ENCODE assay signal across 20 cellular contexts in the genomic region with DNA sequence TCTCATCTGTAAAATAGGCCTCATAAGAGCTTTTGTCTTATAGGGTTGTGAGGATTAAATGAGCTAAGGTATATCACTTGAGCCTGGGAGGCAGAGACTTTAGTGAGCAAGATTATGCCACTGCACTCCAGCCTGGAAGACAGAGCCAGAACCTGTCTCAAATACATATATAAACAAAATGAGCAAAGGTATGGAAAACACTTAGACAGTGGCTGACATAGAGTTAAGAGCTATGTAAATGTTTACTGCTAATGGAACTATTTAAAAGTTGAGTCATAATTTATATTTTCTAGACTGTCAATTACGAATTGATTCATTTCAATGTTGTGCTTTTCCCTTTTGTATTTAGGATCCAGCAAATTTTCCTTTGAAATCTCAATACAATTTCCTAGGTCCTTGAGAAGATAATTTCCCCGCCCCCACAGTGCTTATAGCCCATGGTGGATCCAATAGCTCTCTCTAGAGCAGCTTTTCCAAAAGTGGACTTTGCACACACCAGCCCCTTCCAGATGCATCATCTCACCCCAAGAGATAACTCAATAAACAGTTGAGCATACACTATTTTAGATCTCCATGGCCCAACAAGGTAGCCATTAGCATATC. TPM values are rescaled to one million over a fixed set of nuclear protein-coding genes. Genes with fewer than 3 reads are reported as not detected.
DNase-seq lines count a peak whose midpoint lies in the region; ATAC-seq and TF ChIP-seq lines count a peak whose summit lies in the region.
"Had no signal": no experiment of that assay in that cellular context is flagged by ENCODE, and none has a peak within 500 bp of the region (broad histone marks: within the 10 kb centered on the region; RNA-seq: fewer than 3 reads in every experiment).

No MANE protein-coding gene starts in this region.

- H3K9me3 ChIP-seq in mesenchymal stem cell (ENCODE audit: control insufficient read depth, low read length) (no peaks in the 10 kb centered on the region), right atrium auricular region (no peaks in the 10 kb centered on the region)
- H3K9me3 ChIP-seq: suprapubic skin had no signal

- intact Hi-C loops in activated T-helper 1 cell treated with anti-CD3 and anti-CD28 coated beads, Interleukin-12 subunit alpha, Interleukin-12 subunit beta, Interleukin-2, Interleukin-4 antibody, amounts not matched to agents 30 ng/mL and 10 ng/mL and 1 ng/mL, durations not matched to agents 14 hours and 24 hours and 36 hours (cut with micrococcal nuclease): loop anchor here (10.0 kb wide), 1 partner anchor 283 kb away; a partner anchor contains a TSS

- H3K23ac ChIP-seq in mesenchymal stem cell (ENCODE audit: low read length in 2 of 2): no peak overlapping the region

- ATAC-seq in GM21526 (IDR thresholded peaks at IDR 0.05; ENCODE audit: low FRiP score, unreplicated experiment): no peak

- H2BK120ac ChIP-seq in mesenchymal stem cell (ENCODE audit: low read depth, low read length): no peak overlapping the region

- WGBS in mesenchymal stem cell: 56% methylated on average over 2 of the region's 2 CpGs

- no peaks in the 10 kb centered on the region for H3K79me1 ChIP-seq in mesenchymal stem cell (replicated peaks; ENCODE audit: low read length, poor library complexity, severe bottlenecking)

- no peaks in the 10 kb centered on the region for H3K27me3 Mint-ChIP-seq in T-helper 1 cell treated with Interleukin-12 subunit alpha and Interleukin-12 subunit beta and Interleukin-4 antibody, amounts not matched to agents 30 μg/mL and 1 μg/mL, for 36 hours (ENCODE audit: low read depth)
- no peaks in the 10 kb centered on the region for H3K27me3 Mint-ChIP-seq in activated T-helper 1 cell treated with anti-CD3 and anti-CD28 coated beads, Interleukin-12 subunit alpha, Interleukin-12 subunit beta, Interleukin-2, Interleukin-4 antibody, amounts not matched to agents 30 ng/mL and 10 ng/mL and 1 ng/mL, durations not matched to agents 14 hours and 24 hours and 36 hours (ENCODE audit: insufficient read depth)

- no peaks in the 10 kb centered on the region for H3K36me3 ChIP-seq in mesenchymal stem cell (ENCODE audit: control insufficient read depth in 1 of 2, insufficient read depth in 2 of 2, low read depth in 1 of 2, low read length in 2 of 2)
- no peaks in the 10 kb centered on the region for H3K36me3 ChIP-seq in right atrium auricular region
- H3K36me3 ChIP-seq: brain microvascular endothelial cell, suprapubic skin had no signal

- H3K4me3 ChIP-seq in mesenchymal stem cell (ENCODE audit: insufficient read depth in 1 of 2, low read depth in 1 of 2, low read length in 2 of 2) (no peak overlapping the region), right atrium auricular region (no peak overlapping the region)
- H3K4me3 ChIP-seq: coronary artery, suprapubic skin had no signal

- no peak for TF ChIP-seq CTCF in right atrium auricular region (IDR thresholded peaks at IDR 0.05)

- H4K91ac ChIP-seq in mesenchymal stem cell (ENCODE audit: low read length): no peak overlapping the region

- DNase-seq in T-helper 1 cell (no peak), ELR (ENCODE audit: low read depth) (peak; percentile 49), mesenchymal stem cell (peak; percentile 71), MV-4-11 (lab: John Stamatoyannopoulos, UW) (no peak), right atrium auricular region (ENCODE audit: low spot score) (no peak)
- no peak for DNase-seq in activated T-helper 1 cell treated with anti-CD3 and anti-CD28 coated beads, Interleukin-12 subunit alpha, Interleukin-12 subunit beta, Interleukin-2, Interleukin-4 antibody, amounts not matched to agents 30 ng/mL and 10 ng/mL and 1 ng/mL, durations not matched to agents 14 hours and 24 hours and 36 hours (ENCODE audit: low spot score)
- DNase-seq: 8988T, brain microvascular endothelial cell, DMS153, GOT3, hippocampal formation, MM.1S, NCI-H1694 treated with DMSO at 0.1 percent for 48 hours, NCI-H446 treated with DMSO at 0.1 percent for 48 hours had no signal

- peak overlapping the region; percentile 88 for H3K27ac Mint-ChIP-seq in T-helper 1 cell treated with Interleukin-12 subunit alpha and Interleukin-12 subunit beta and Interleukin-4 antibody, amounts not matched to agents 30 μg/mL and 1 μg/mL, for 36 hours
- peak overlapping the region; percentile 85 for H3K27ac Mint-ChIP-seq in activated T-helper 1 cell treated with anti-CD3 and anti-CD28 coated beads, Interleukin-12 subunit alpha, Interleukin-12 subunit beta, Interleukin-2, Interleukin-4 antibody, amounts not matched to agents 30 ng/mL and 10 ng/mL and 1 ng/mL, durations not matched to agents 14 hours and 24 hours and 36 hours
- H3K27ac Mint-ChIP-seq: nephron had no signal

- no peak overlapping the region for H2BK15ac ChIP-seq in mesenchymal stem cell (ENCODE audit: low read depth, poor library complexity, severe bottlenecking)

- no peak overlapping the region for H3K4ac ChIP-seq in mesenchymal stem cell (ENCODE audit: low read depth in 1 of 2, low read length in 2 of 2)

- H2BK12ac ChIP-seq in mesenchymal stem cell (ENCODE audit: low read length in 2 of 2): no peak overlapping the region

- peak overlapping the region; percentile 75 for H3K4me3 Mint-ChIP-seq in T-helper 1 cell treated with Interleukin-12 subunit alpha and Interleukin-12 subunit beta and Interleukin-4 antibody, amounts not matched to agents 30 μg/mL and 1 μg/mL, for 36 hours
- peak overlapping the region; percentile 73 for H3K4me3 Mint-ChIP-seq in activated T-helper 1 cell treated with anti-CD3 and anti-CD28 coated beads, Interleukin-12 subunit alpha, Interleukin-12 subunit beta, Interleukin-2, Interleukin-4 antibody, amounts not matched to agents 30 ng/mL and 10 ng/mL and 1 ng/mL, durations not matched to agents 14 hours and 24 hours and 36 hours
- H3K4me3 Mint-ChIP-seq: nephron had no signal

- no peak overlapping the region for H2BK5ac ChIP-seq in mesenchymal stem cell (ENCODE audit: low read depth, low read length, poor library complexity, severe bottlenecking)

- peaks cover 30% of the 10 kb centered on the region for H3K4me1 ChIP-seq in mesenchymal stem cell (ENCODE audit: control insufficient read depth, insufficient read depth, low read depth, low read length)
- no peaks in the 10 kb centered on the region for H3K4me1 ChIP-seq in right atrium auricular region
- H3K4me1 ChIP-seq: suprapubic skin had no signal

- peaks cover 44% of the 10 kb centered on the region for H3K36me3 Mint-ChIP-seq in T-helper 1 cell treated with Interleukin-12 subunit alpha and Interleukin-12 subunit beta and Interleukin-4 antibody, amounts not matched to agents 30 μg/mL and 1 μg/mL, for 36 hours (ENCODE audit: low read depth)
- peaks cover 61% of the 10 kb centered on the region for H3K36me3 Mint-ChIP-seq in activated T-helper 1 cell treated with anti-CD3 and anti-CD28 coated beads, Interleukin-12 subunit alpha, Interleukin-12 subunit beta, Interleukin-2, Interleukin-4 antibody, amounts not matched to agents 30 ng/mL and 10 ng/mL and 1 ng/mL, durations not matched to agents 14 hours and 24 hours and 36 hours (ENCODE audit: low read depth)

- H3K27me3 ChIP-seq in mesenchymal stem cell (ENCODE audit: control insufficient read depth in 1 of 2, insufficient read depth in 1 of 2, low read length in 2 of 2): peaks cover 0 to 31% of the 10 kb centered on the region in 2 experiments
- no peaks in the 10 kb centered on the region for H3K27me3 ChIP-seq in right atrium auricular region
- H3K27me3 ChIP-seq: brain microvascular endothelial cell, suprapubic skin had no signal

- H3K9me3 Mint-ChIP-seq in T-helper 1 cell treated with Interleukin-12 subunit alpha and Interleukin-12 subunit beta and Interleukin-4 antibody, amounts not matched to agents 30 μg/mL and 1 μg/mL, for 36 hours: no peaks in the 10 kb centered on the region
- no peaks in the 10 kb centered on the region for H3K9me3 Mint-ChIP-seq in activated T-helper 1 cell treated with anti-CD3 and anti-CD28 coated beads, Interleukin-12 subunit alpha, Interleukin-12 subunit beta, Interleukin-2, Interleukin-4 antibody, amounts not matched to agents 30 ng/mL and 10 ng/mL and 1 ng/mL, durations not matched to agents 14 hours and 24 hours and 36 hours
- H3K9me3 Mint-ChIP-seq: nephron had no signal

- no peak overlapping the region for H3K9ac ChIP-seq in mesenchymal stem cell (ENCODE audit: low read length)

- H3K18ac ChIP-seq in mesenchymal stem cell (ENCODE audit: low read depth in 1 of 2, low read length in 2 of 2): no peak overlapping the region

- H2AK5ac ChIP-seq in mesenchymal stem cell (ENCODE audit: low read length, severe bottlenecking): no peak overlapping the region

- no peak overlapping the region for H4K8ac ChIP-seq in mesenchymal stem cell (ENCODE audit: low read length)

- H3K4me2 ChIP-seq in mesenchymal stem cell (ENCODE audit: low read length, poor library complexity, severe bottlenecking): no peak overlapping the region

- peaks cover 73% of the 10 kb centered on the region for H3K4me1 Mint-ChIP-seq in T-helper 1 cell treated with Interleukin-12 subunit alpha and Interleukin-12 subunit beta and Interleukin-4 antibody, amounts not matched to agents 30 μg/mL and 1 μg/mL, for 36 hours (ENCODE audit: low read depth)
- H3K4me1 Mint-ChIP-seq in activated T-helper 1 cell treated with anti-CD3 and anti-CD28 coated beads, Interleukin-12 subunit alpha, Interleukin-12 subunit beta, Interleukin-2, Interleukin-4 antibody, amounts not matched to agents 30 ng/mL and 10 ng/mL and 1 ng/mL, durations not matched to agents 14 hours and 24 hours and 36 hours (ENCODE audit: low read depth): peaks cover 90% of the 10 kb centered on the region

- H3K27ac ChIP-seq in mesenchymal stem cell (ENCODE audit: low read length, poor library complexity, severe bottlenecking) (no peak overlapping the region), right atrium auricular region (no peak overlapping the region)
- H3K27ac ChIP-seq: brain microvascular endothelial cell, coronary artery, RWPE1, suprapubic skin had no signal

- H2AFZ ChIP-seq in mesenchymal stem cell (ENCODE audit: low read depth, low read length): no peak overlapping the region

- no peak overlapping the region for H3K14ac ChIP-seq in mesenchymal stem cell (ENCODE audit: low read length in 2 of 2)

RNA-seq across cellular contexts. Expression of a gene that starts 21.8 kb away (rescaled TPM):
- total RNA-seq in activated T-helper 1 cell treated with anti-CD3 and anti-CD28 coated beads, Interleukin-12 subunit alpha, Interleukin-12 subunit beta, Interleukin-2, Interleukin-4 antibody, amounts not matched to agents 30 ng/mL and 10 ng/mL and 1 ng/mL, durations not matched to agents 14 hours and 24 hours and 36 hours: 133 and 140 TPM in 2 replicates
- polyA plus RNA-seq in mesenchymal stem cell (2013, experiment 1 of 2): 0.25 TPM
- 0.33 TPM for polyA plus RNA-seq in mesenchymal stem cell (2013, experiment 2 of 2)
- total RNA-seq in right atrium auricular region: 1 to 10 TPM in 1 of 2 donors, under 1 TPM in 1; 0.48 to 2.3 TPM

Comparison
In these comparisons a context has a peak if more than half of its experiments do, and no peak if none do; other contexts are left out.
1. DNase-seq: peak in ELR (single experiment) and mesenchymal stem cell (single experiment); none in T-helper 1 cell (0 of 5), activated T-helper 1 cell treated with anti-CD3 and anti-CD28 coated beads, Interleukin-12 subunit alpha, Interleukin-12 subunit beta, Interleukin-2, Interleukin-4 antibody, amounts not matched to agents 30 ng/mL and 10 ng/mL and 1 ng/mL, durations not matched to agents 14 hours and 24 hours and 36 hours (single experiment), MV-4-11 (single experiment) and right atrium auricular region (single experiment).
2. RNA of a gene that starts 21.8 kb away (total RNA-seq): 133 to 140 TPM in activated T-helper 1 cell treated with anti-CD3 and anti-CD28 coated beads, Interleukin-12 subunit alpha, Interleukin-12 subunit beta, Interleukin-2, Interleukin-4 antibody, amounts not matched to agents 30 ng/mL and 10 ng/mL and 1 ng/mL, durations not matched to agents 14 hours and 24 hours and 36 hours; 0.48 to 2.3 TPM in right atrium auricular region; every median in the first group is over 10 times any median in the second.